22 cellular contexts compared by ENCODE assay signal in genomic region chr13:113596321-113597200, GRCh38. TPM values are rescaled to one million over a fixed set of nuclear protein-coding genes. Genes with fewer than 3 reads are reported as not detected.
DNase-seq lines count a peak whose midpoint lies in the region; ATAC-seq and TF ChIP-seq lines count a peak whose summit lies in the region.
"Had no signal": no experiment of that assay in that cellular context is flagged by ENCODE, and none has a peak within 500 bp of the region (broad histone marks: within the 10 kb centered on the region; RNA-seq: fewer than 3 reads in every experiment).

No MANE protein-coding gene starts in this region.

- H3K27ac Mint-ChIP-seq in activated T-cell treated with anti-CD3 and anti-CD28 coated beads, Interleukin-2, amount 50 U/mL, for 24 hours, result no peak overlapping the region
- no peak overlapping the region for H3K27ac Mint-ChIP-seq in activated CD8-positive, alpha-beta memory T cell treated with anti-CD3 and anti-CD28 coated beads, Interleukin-2, amount 10 ng/mL, durations not matched to agents 7 days and 5 days
- no peak overlapping the region for H3K27ac Mint-ChIP-seq in HFFc6
- H3K27ac Mint-ChIP-seq: activated CD4-positive, alpha-beta memory T cell treated with anti-CD3 and anti-CD28 coated beads, Interleukin-2, amount 10 ng/mL, durations not matched to agents 7 days and 5 days; activated naive CD4-positive, alpha-beta T cell treated with anti-CD3 and anti-CD28 coated beads, Interleukin-2, amount 50 U/mL, for 72 hours; CD8-positive, alpha-beta memory T cell; stimulated activated naive B cell treated with anti-CD40 and anti-IgM and Interleukin-4, amounts not matched to agents 10 μg/mL and 1 μg/mL and 100 μg/mL, for 72 hours had no signal

- H3K27me3 ChIP-seq in lower lobe of right lung (ENCODE audit: low read depth) (no peaks in the 10 kb centered on the region), tibial artery (no peaks in the 10 kb centered on the region)
- H3K27me3 ChIP-seq: ascending aorta, neutrophil, testis had no signal

- no peak for ATAC-seq in activated CD8-positive, alpha-beta memory T cell treated with anti-CD3 and anti-CD28 coated beads, Interleukin-2, amount 10 ng/mL, durations not matched to agents 7 days and 5 days
- ATAC-seq in lower lobe of right lung, result peak in 1 of 2 donors; percentile 16
- ATAC-seq: activated naive CD4-positive, alpha-beta T cell treated with anti-CD3 and anti-CD28 coated beads, Interleukin-2, amount 50 U/mL, for 72 hours; stimulated activated naive B cell treated with anti-CD40 and anti-IgM and Interleukin-4, amounts not matched to agents 10 μg/mL and 1 μg/mL and 100 μg/mL, for 72 hours had no signal

- peaks cover 16% of the 10 kb centered on the region for H3K36me3 ChIP-seq in lower lobe of right lung
- peaks cover 0 to 23% (median 3%) of the 10 kb centered on the region in 3 donors for H3K36me3 ChIP-seq in tibial artery

- TF ChIP-seq POLR2A in erythroblast (IDR thresholded peaks at IDR 0.05; ENCODE audit: low read length), result no peak

- H3K4me1 ChIP-seq in lower lobe of right lung (no peaks in the 10 kb centered on the region), tibial artery (no peaks in the 10 kb centered on the region)
- H3K4me1 ChIP-seq: ascending aorta, testis had no signal

- no peaks in the 10 kb centered on the region for H3K27me3 Mint-ChIP-seq in activated T-cell treated with anti-CD3 and anti-CD28 coated beads, Interleukin-2, amount 50 U/mL, for 24 hours
- H3K27me3 Mint-ChIP-seq in activated CD8-positive, alpha-beta memory T cell treated with anti-CD3 and anti-CD28 coated beads, Interleukin-2, amount 10 ng/mL, durations not matched to agents 7 days and 5 days, result no peaks in the 10 kb centered on the region
- peaks cover 3% of the 10 kb centered on the region for H3K27me3 Mint-ChIP-seq in HFFc6 (ENCODE audit: insufficient read depth)
- H3K27me3 Mint-ChIP-seq: activated CD4-positive, alpha-beta memory T cell treated with anti-CD3 and anti-CD28 coated beads, Interleukin-2, amount 10 ng/mL, durations not matched to agents 7 days and 5 days; CD8-positive, alpha-beta memory T cell; stimulated activated naive B cell treated with anti-CD40 and anti-IgM and Interleukin-4, amounts not matched to agents 10 μg/mL and 1 μg/mL and 100 μg/mL, for 72 hours had no signal

- TF ChIP-seq CTCF in lower lobe of right lung (IDR thresholded peaks at IDR 0.05) (no peak), tibial artery (IDR thresholded peaks at IDR 0.05) (no peak), HFFc6 (IDR thresholded peaks at IDR 0.05) (no peak)

- DNase-seq in activated T-cell treated with anti-CD3 and anti-CD28 coated beads, Interleukin-2, amount 50 U/mL, for 24 hours, result peak; percentile 22
- DNase-seq in activated T-cell treated with anti-CD3 and anti-CD28 coated beads for 4 hours, result no peak
- DNase-seq in activated CD8-positive, alpha-beta memory T cell treated with anti-CD3 and anti-CD28 coated beads, Interleukin-2, amount 10 ng/mL, durations not matched to agents 7 days and 5 days, result peak; percentile 21
- peak; percentile 36 for DNase-seq in lower lobe of right lung
- DNase-seq in tibial artery, result peak; percentile 7 to 62
- DNase-seq in HFFc6, result no peak
- no peak for DNase-seq in T1000 (lab: John Stamatoyannopoulos, UW)
- no peak for DNase-seq in erythroblast (lab: John Stamatoyannopoulos, UW)
- DNase-seq: activated CD4-positive, alpha-beta memory T cell treated with anti-CD3 and anti-CD28 coated beads, Interleukin-2, amount 10 ng/mL, durations not matched to agents 7 days and 5 days; activated CD4-positive, CD25-positive, alpha-beta regulatory T cell treated with anti-CD3 and anti-CD28 coated beads, Interleukin-2, amount 50 U/mL, for 72 hours; GM23248; NCI-H146; NCI-H524; PC-9; stimulated activated CD4-positive, alpha-beta T cell treated with anti-CD3 and anti-CD28 coated beads, Interleukin-2, amount 100 ng/mL, for 48 hours; stimulated activated naive B cell treated with anti-CD40 and anti-IgM and Interleukin-4, amounts not matched to agents 10 μg/mL and 1 μg/mL and 100 μg/mL, for 72 hours; testis had no signal

- CTCF ChIA-PET in activated CD8-positive, alpha-beta memory T cell treated with anti-CD3 and anti-CD28 coated beads, Interleukin-2, amount 10 ng/mL, durations not matched to agents 7 days and 5 days (lab: Charles Lee), result no interaction called here

- no peaks in the 10 kb centered on the region for H3K9me3 ChIP-seq in lower lobe of right lung
- H3K9me3 ChIP-seq in tibial artery, result no peaks in the 10 kb centered on the region
- H3K9me3 ChIP-seq: ascending aorta, neutrophil, testis had no signal

- H3K4me3 ChIP-seq in lower lobe of right lung, result no peak overlapping the region
- H3K4me3 ChIP-seq in tibial artery, result no peak overlapping the region
- H3K4me3 ChIP-seq: ascending aorta, GM23248, PC-9, smooth muscle cell, testis had no signal

- no peak overlapping the region for H3K27ac ChIP-seq in lower lobe of right lung
- no peak overlapping the region for H3K27ac ChIP-seq in tibial artery
- H3K27ac ChIP-seq: ascending aorta, GM23248, neutrophil, PC-9, testis had no signal

- H3K4me1 Mint-ChIP-seq in activated T-cell treated with anti-CD3 and anti-CD28 coated beads, Interleukin-2, amount 50 U/mL, for 24 hours (ENCODE audit: low read depth), result peaks cover 13% of the 10 kb centered on the region
- peaks cover 8% of the 10 kb centered on the region for H3K4me1 Mint-ChIP-seq in activated CD8-positive, alpha-beta memory T cell treated with anti-CD3 and anti-CD28 coated beads, Interleukin-2, amount 10 ng/mL, durations not matched to agents 7 days and 5 days
- no peaks in the 10 kb centered on the region for H3K4me1 Mint-ChIP-seq in HFFc6 (ENCODE audit: low read depth)

- intact Hi-C loops in lower lobe of right lung (cut with DNase I) (no loop called here), tibial artery (cut with DNase I; ENCODE audit: low total_unique reads) (no loop called here)

- H3K36me3 Mint-ChIP-seq in activated T-cell treated with anti-CD3 and anti-CD28 coated beads, Interleukin-2, amount 50 U/mL, for 24 hours (ENCODE audit: low read depth), result peaks cover 82% of the 10 kb centered on the region
- H3K36me3 Mint-ChIP-seq in activated CD8-positive, alpha-beta memory T cell treated with anti-CD3 and anti-CD28 coated beads, Interleukin-2, amount 10 ng/mL, durations not matched to agents 7 days and 5 days, result peaks cover 70% of the 10 kb centered on the region
- H3K36me3 Mint-ChIP-seq in HFFc6 (ENCODE audit: low read depth), result peaks cover 54% of the 10 kb centered on the region

- H3K4me3 Mint-ChIP-seq in activated T-cell treated with anti-CD3 and anti-CD28 coated beads, Interleukin-2, amount 50 U/mL, for 24 hours, result no peak overlapping the region
- H3K4me3 Mint-ChIP-seq in activated CD8-positive, alpha-beta memory T cell treated with anti-CD3 and anti-CD28 coated beads, Interleukin-2, amount 10 ng/mL, durations not matched to agents 7 days and 5 days, result no peak overlapping the region
- H3K4me3 Mint-ChIP-seq in HFFc6, result no peak overlapping the region
- H3K4me3 Mint-ChIP-seq: activated CD4-positive, alpha-beta memory T cell treated with anti-CD3 and anti-CD28 coated beads, Interleukin-2, amount 10 ng/mL, durations not matched to agents 7 days and 5 days; stimulated activated naive B cell treated with anti-CD40 and anti-IgM and Interleukin-4, amounts not matched to agents 10 μg/mL and 1 μg/mL and 100 μg/mL, for 72 hours had no signal

- no peaks in the 10 kb centered on the region for H3K9me3 Mint-ChIP-seq in activated T-cell treated with anti-CD3 and anti-CD28 coated beads, Interleukin-2, amount 50 U/mL, for 24 hours
- H3K9me3 Mint-ChIP-seq in activated CD8-positive, alpha-beta memory T cell treated with anti-CD3 and anti-CD28 coated beads, Interleukin-2, amount 10 ng/mL, durations not matched to agents 7 days and 5 days (ENCODE audit: low read depth), result peaks cover 4% of the 10 kb centered on the region
- H3K9me3 Mint-ChIP-seq in HFFc6, result peaks cover 6% of the 10 kb centered on the region; the same call in 1 of the 2 replicates
- H3K9me3 Mint-ChIP-seq: activated CD4-positive, alpha-beta memory T cell treated with anti-CD3 and anti-CD28 coated beads, Interleukin-2, amount 10 ng/mL, durations not matched to agents 7 days and 5 days; activated naive CD4-positive, alpha-beta T cell treated with anti-CD3 and anti-CD28 coated beads, Interleukin-2, amount 50 U/mL, for 72 hours; CD8-positive, alpha-beta memory T cell had no signal

RNA-seq across cellular contexts. Expression of gene TFDP1, which starts 12.0 kb away (rescaled TPM):
- 100 to 1,000 TPM; 168 to 175 TPM for total RNA-seq in activated CD8-positive, alpha-beta memory T cell treated with anti-CD3 and anti-CD28 coated beads, Interleukin-2, amount 10 ng/mL, durations not matched to agents 7 days and 5 days
- 47.0 TPM for total RNA-seq in lower lobe of right lung
- 100 to 1,000 TPM; 121 to 155 (median 150) TPM for total RNA-seq in HFFc6 (2021; fragmentation: NEBNext Ultra II Directional; extraction: Animal tissue kit (Norgen Biotek cat#: 25700))

Comparison
In these comparisons a context has a peak if more than half of its experiments do, and no peak if none do; other contexts are left out.
1. DNase-seq: peak in activated T-cell treated with anti-CD3 and anti-CD28 coated beads, Interleukin-2, amount 50 U/mL, for 24 hours (single experiment), activated CD8-positive, alpha-beta memory T cell treated with anti-CD3 and anti-CD28 coated beads, Interleukin-2, amount 10 ng/mL, durations not matched to agents 7 days and 5 days (single experiment), lower lobe of right lung (single experiment) and tibial artery (2 of 2); none in activated T-cell treated with anti-CD3 and anti-CD28 coated beads for 4 hours (single experiment), HFFc6 (single experiment), T1000 (single experiment) and erythroblast (0 of 2).